In the genomic region with DNA sequence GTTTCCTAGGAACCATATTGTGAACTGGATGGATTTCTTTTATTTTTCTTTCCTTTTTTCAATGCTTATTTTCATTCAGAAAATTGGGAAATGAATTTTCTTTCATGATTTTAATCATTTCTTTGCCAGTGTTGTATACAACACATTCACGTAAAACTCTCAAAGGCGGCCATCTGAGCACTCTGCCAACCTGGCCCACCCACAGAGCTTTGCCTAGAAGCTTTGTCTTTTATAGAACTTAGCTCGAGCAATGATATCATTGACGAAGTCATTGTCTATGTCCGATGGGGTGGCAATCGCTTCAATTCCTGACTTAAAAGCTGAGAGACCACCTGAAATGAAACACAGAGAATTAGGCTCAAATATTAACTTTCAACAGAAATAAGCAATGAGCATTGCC, we compare ENCODE assay signal across 38 cellular contexts. TPM values are rescaled to one million over a fixed set of nuclear protein-coding genes. Genes with fewer than 3 reads are reported as not detected.
"Had no signal": no experiment of that assay in that cellular context is flagged by ENCODE, and none has a peak within 500 bp of the region (broad histone marks: within the 10 kb centered on the region; RNA-seq: fewer than 3 reads in every experiment).

No MANE protein-coding gene starts in this region.

- H3K9ac ChIP-seq: KMS-11 had no signal

- H3K27me3 ChIP-seq: MG63 had no signal

- H3K4me2 ChIP-seq: KMS-11 had no signal

- H3K27ac ChIP-seq: KMS-11 had no signal

- H3K36me3 ChIP-seq: MG63 had no signal

- H3K9me3 ChIP-seq: MG63 had no signal

- DNase-seq: Karpas-422, Kasumi-1, MG63, MM.1S, MV-4-11, NCI-H1048, NCI-H1092, NCI-H1092 treated with DMSO at 0.1 percent for 48 hours, NCI-H1105, NCI-H1105 treated with DMSO at 0.1 percent for 48 hours, NCI-H1417, NCI-H1417 treated with DMSO at 0.1 percent for 48 hours, NCI-H1436, NCI-H1436 treated with DMSO at 0.1 percent for 48 hours, NCI-H146, NCI-H1694, NCI-H1694 treated with DMSO at 0.1 percent for 48 hours, NCI-H187, NCI-H187 treated with DMSO at 0.1 percent for 48 hours, NCI-H1930, NCI-H2029, NCI-H2029 treated with DMSO at 0.1 percent for 48 hours, NCI-H2081, NCI-H2081 treated with DMSO at 0.1 percent for 48 hours, NCI-H2107, NCI-H2171, NCI-H2171 treated with DMSO at 0.1 percent for 48 hours, NCI-H2227 treated with DMSO at 0.1 percent for 48 hours, NCI-H226, NCI-H345, NCI-H446, NCI-H446 treated with DMSO at 0.1 percent for 48 hours, NCI-H510A, NCI-H510A treated with DMSO at 0.1 percent for 48 hours had no signal

- H3K4me3 ChIP-seq: MG63 had no signal

RNA-seq across cellular contexts. Expression of a gene that starts 13.3 kb away (rescaled TPM):
- total RNA-seq: LHCN-M2, MCF 10A, NCI-H460 had no signal
